8 cellular contexts compared by ENCODE assay signal in genomic region chr16:19114359-19115147, GRCh38. TPM values are rescaled to one million over a fixed set of nuclear protein-coding genes. Genes with fewer than 3 reads are reported as not detected.
DNase-seq lines count a peak whose midpoint lies in the region; ATAC-seq lines count a peak whose summit lies in the region.

No MANE protein-coding gene starts in this region.

- H2BK5ac ChIP-seq in mesenchymal stem cell (ENCODE audit: low read depth, low read length, poor library complexity, severe bottlenecking), result peak overlapping the region; percentile 46

- no peaks in the 10 kb centered on the region for H3K27me3 ChIP-seq in endocrine pancreas (ENCODE audit: control insufficient read depth, insufficient read depth, low read length)
- H3K27me3 ChIP-seq in mesenchymal stem cell (ENCODE audit: control insufficient read depth in 1 of 2, insufficient read depth in 1 of 2, low read length in 2 of 2), result no peaks in the 10 kb centered on the region

- peak overlapping the region; percentile 98 for H4K8ac ChIP-seq in mesenchymal stem cell (ENCODE audit: low read length)

- DNase-seq in stimulated activated CD4-positive, alpha-beta T cell treated with anti-CD3 and anti-CD28 coated beads, Interleukin-15, amount 100 ng/mL, for 24 hours, result peak; percentile 39
- DNase-seq in stimulated activated CD4-positive, alpha-beta T cell treated with anti-CD3 and anti-CD28 coated beads, Interleukin-4, amount 100 ng/mL, for 4 hours, result no peak
- peak; percentile 56 for DNase-seq in RPMI7951 (ENCODE audit: low read depth)
- peak; percentile 71 for DNase-seq in mesenchymal stem cell
- DNase-seq in OCI-M2 (lab: John Stamatoyannopoulos, UW; ENCODE audit: unreplicated experiment), result no peak

- peak overlapping the region; percentile 96 for H3K4ac ChIP-seq in mesenchymal stem cell (ENCODE audit: low read depth in 1 of 2, low read length in 2 of 2)

- peak overlapping the region; percentile 58 for H3K9ac ChIP-seq in endocrine pancreas (ENCODE audit: control insufficient read depth, insufficient read depth, low read length)
- peak overlapping the region; percentile 92 for H3K9ac ChIP-seq in mesenchymal stem cell (ENCODE audit: low read length)

- H2BK12ac ChIP-seq in mesenchymal stem cell (ENCODE audit: low read length in 2 of 2), result peak overlapping the region; percentile 32 to 50

- H3K4me3 ChIP-seq in endocrine pancreas (ENCODE audit: control insufficient read depth, insufficient read depth, low read length) (no peak overlapping the region), mesenchymal stem cell (ENCODE audit: insufficient read depth in 1 of 2, low read depth in 1 of 2, low read length in 2 of 2) (peak overlapping the region; percentile 70 to 87), urinary bladder (ENCODE audit: low read depth, low read length) (peak overlapping the region; percentile 88)

- H4K91ac ChIP-seq in mesenchymal stem cell (ENCODE audit: low read length), result peak overlapping the region; percentile 93

- peak overlapping the region; percentile 82 for H3K4me2 ChIP-seq in mesenchymal stem cell (ENCODE audit: low read length, poor library complexity, severe bottlenecking)

- peak overlapping the region in 1 of 2 experiments; percentile 73 for H3K23ac ChIP-seq in mesenchymal stem cell (ENCODE audit: low read length in 2 of 2)

- H2AK5ac ChIP-seq in mesenchymal stem cell (ENCODE audit: low read length, severe bottlenecking), result no peak overlapping the region

- H3K9me3 ChIP-seq in endocrine pancreas (ENCODE audit: control insufficient read depth, low read length), result no peaks in the 10 kb centered on the region
- no peaks in the 10 kb centered on the region for H3K9me3 ChIP-seq in mesenchymal stem cell (ENCODE audit: control insufficient read depth, low read length)

- H2BK15ac ChIP-seq in mesenchymal stem cell (ENCODE audit: low read depth, poor library complexity, severe bottlenecking), result peak overlapping the region; percentile 89

- peak overlapping the region; percentile 67 for H2AFZ ChIP-seq in mesenchymal stem cell (ENCODE audit: low read depth, low read length)

- H3K4me1 ChIP-seq in endocrine pancreas (ENCODE audit: control insufficient read depth, insufficient read depth, low read length), result no peaks in the 10 kb centered on the region
- peaks cover 26% of the 10 kb centered on the region for H3K4me1 ChIP-seq in mesenchymal stem cell (ENCODE audit: control insufficient read depth, insufficient read depth, low read depth, low read length)
- H3K4me1 ChIP-seq in urinary bladder (ENCODE audit: insufficient read depth), result peaks cover 3% of the 10 kb centered on the region

- no peaks in the 10 kb centered on the region for H3K79me1 ChIP-seq in mesenchymal stem cell (replicated peaks; ENCODE audit: low read length, poor library complexity, severe bottlenecking)

- no peak for ATAC-seq in GM18907 (IDR thresholded peaks at IDR 0.05; ENCODE audit: unreplicated experiment)

- no peaks in the 10 kb centered on the region for H3K36me3 ChIP-seq in endocrine pancreas (ENCODE audit: control insufficient read depth, insufficient read depth, low read length)
- peaks cover 13 to 24% of the 10 kb centered on the region in 2 experiments for H3K36me3 ChIP-seq in mesenchymal stem cell (ENCODE audit: control insufficient read depth in 1 of 2, insufficient read depth in 2 of 2, low read depth in 1 of 2, low read length in 2 of 2)
- no peaks in the 10 kb centered on the region for H3K36me3 ChIP-seq in urinary bladder (ENCODE audit: insufficient read depth)

- H3K18ac ChIP-seq in mesenchymal stem cell (ENCODE audit: low read depth in 1 of 2, low read length in 2 of 2), result peak overlapping the region; percentile 92 to 95

- H2BK120ac ChIP-seq in mesenchymal stem cell (ENCODE audit: low read depth, low read length), result peak overlapping the region; percentile 98

- H3K27ac ChIP-seq in mesenchymal stem cell (ENCODE audit: low read length, poor library complexity, severe bottlenecking) (no peak overlapping the region), urinary bladder (ENCODE audit: low read depth) (peak overlapping the region; percentile 97)

- WGBS in mesenchymal stem cell, result 20% methylated on average over 79 of the region's 80 CpGs
- 6% methylated on average over 80 of the region's 80 CpGs for WGBS in urinary bladder

- peak overlapping the region; percentile 92 to 94 for H3K14ac ChIP-seq in mesenchymal stem cell (ENCODE audit: low read length in 2 of 2)

RNA-seq across cellular contexts. Expression of gene ITPRIPL2, which starts 0.8 kb away (rescaled TPM):
- total RNA-seq in RPMI7951 (2014; rRNA removed; shearing (Covaris generic)), result 14.5 and 15.9 TPM in 2 replicates
- 33.8 TPM for polyA plus RNA-seq in mesenchymal stem cell (2013, experiment 1 of 2)
- 33.2 TPM for polyA plus RNA-seq in mesenchymal stem cell (2013, experiment 2 of 2)
- total RNA-seq in urinary bladder, result 63.5 TPM
- polyA plus RNA-seq in urinary bladder, result 14.5 TPM

RNA-seq across cellular contexts. Expression of gene COQ7, which starts 47.1 kb away (rescaled TPM):
- 19.8 and 23.0 TPM in 2 replicates for total RNA-seq in RPMI7951 (2014; rRNA removed; shearing (Covaris generic))
- polyA plus RNA-seq in mesenchymal stem cell (2013, experiment 1 of 2), result 8.4 TPM
- polyA plus RNA-seq in mesenchymal stem cell (2013, experiment 2 of 2), result 8.5 TPM
- total RNA-seq in urinary bladder, result 23.8 TPM
- polyA plus RNA-seq in urinary bladder, result 22.1 TPM

RNA-seq across cellular contexts. Expression of gene SYT17, which starts 53.5 kb away (rescaled TPM):
- 0.20 and 0.24 TPM in 2 replicates for total RNA-seq in RPMI7951 (2014; rRNA removed; shearing (Covaris generic))
- 5.4 TPM for polyA plus RNA-seq in mesenchymal stem cell (2013, experiment 1 of 2)
- polyA plus RNA-seq in mesenchymal stem cell (2013, experiment 2 of 2), result 5.0 TPM
- total RNA-seq in urinary bladder, result 6.5 TPM
- polyA plus RNA-seq in urinary bladder, result 1.8 TPM

Comparison
In these comparisons a context has a peak if more than half of its experiments do, and no peak if none do; other contexts are left out.
1. DNase-seq: peak in stimulated activated CD4-positive, alpha-beta T cell treated with anti-CD3 and anti-CD28 coated beads, Interleukin-15, amount 100 ng/mL, for 24 hours (single experiment), RPMI7951 (single experiment) and mesenchymal stem cell (single experiment); none in stimulated activated CD4-positive, alpha-beta T cell treated with anti-CD3 and anti-CD28 coated beads, Interleukin-4, amount 100 ng/mL, for 4 hours (0 of 2) and OCI-M2 (single experiment).